ENCODE assay signal across 1 cellular context in the genomic region with DNA sequence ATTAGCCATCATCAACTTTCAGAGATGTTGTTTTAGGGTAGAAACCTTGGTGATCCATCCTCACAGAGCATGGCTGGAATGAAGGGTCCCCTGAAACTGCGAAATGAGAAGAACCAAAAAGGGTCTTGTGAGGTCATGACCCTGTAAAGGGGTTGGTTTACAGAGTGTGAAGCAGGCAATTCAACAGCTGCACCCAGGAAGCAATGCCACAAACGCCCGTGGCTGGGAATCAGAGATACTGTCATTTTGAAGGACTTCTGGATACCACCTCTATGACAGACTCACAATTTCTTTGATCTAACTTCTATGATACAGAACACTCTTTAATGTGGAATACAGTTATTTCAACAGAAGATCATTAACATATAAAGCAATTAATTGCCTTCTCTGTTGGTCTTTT.
TF ChIP-seq lines count a peak whose summit lies in the region.

No MANE protein-coding gene starts in this region.

TF ChIP-seq in IMR-90, 13 proteins besides CTCF, POLR2A, EP300 and RAD21 (continued from another document):
- no peak for TF ChIP-seq MAFK (IDR thresholded peaks at IDR 0.05; ENCODE audit: low read depth, low read length)
- TF ChIP-seq NFE2L2 (IDR thresholded peaks at IDR 0.05; ENCODE audit: low read depth, low read length): no peak
- TF ChIP-seq SMC3 (IDR thresholded peaks at IDR 0.05; ENCODE audit: low read depth, low read length): no peak
- TF ChIP-seq CEBPB (IDR thresholded peaks at IDR 0.05; ENCODE audit: low read depth, low read length): no peak
- no peak for TF ChIP-seq FOS (IDR thresholded peaks at IDR 0.05; ENCODE audit: low read depth, low read length)
- no peak for TF ChIP-seq CHD1 (IDR thresholded peaks at IDR 0.05; ENCODE audit: low read depth, low read length)
- no peak for TF ChIP-seq RFX5 (IDR thresholded peaks at IDR 0.05; ENCODE audit: low read depth, low read length)
- TF ChIP-seq RCOR1 (IDR thresholded peaks at IDR 0.05; ENCODE audit: insufficient replicate concordance, low read length): no peak
- TF ChIP-seq, protein P1, sequence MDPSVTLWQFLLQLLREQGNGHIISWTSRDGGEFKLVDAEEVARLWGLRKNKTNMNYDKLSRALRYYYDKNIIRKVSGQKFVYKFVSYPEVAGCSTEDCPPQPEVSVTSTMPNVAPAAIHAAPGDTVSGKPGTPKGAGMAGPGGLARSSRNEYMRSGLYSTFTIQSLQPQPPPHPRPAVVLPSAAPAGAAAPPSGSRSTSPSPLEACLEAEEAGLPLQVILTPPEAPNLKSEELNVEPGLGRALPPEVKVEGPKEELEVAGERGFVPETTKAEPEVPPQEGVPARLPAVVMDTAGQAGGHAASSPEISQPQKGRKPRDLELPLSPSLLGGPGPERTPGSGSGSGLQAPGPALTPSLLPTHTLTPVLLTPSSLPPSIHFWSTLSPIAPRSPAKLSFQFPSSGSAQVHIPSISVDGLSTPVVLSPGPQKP (IDR thresholded peaks at IDR 0.05; ENCODE audit: borderline replicate concordance, low read depth, low read length): no peak
